ENCODE assay signal across 8 cellular contexts in the genomic region with DNA sequence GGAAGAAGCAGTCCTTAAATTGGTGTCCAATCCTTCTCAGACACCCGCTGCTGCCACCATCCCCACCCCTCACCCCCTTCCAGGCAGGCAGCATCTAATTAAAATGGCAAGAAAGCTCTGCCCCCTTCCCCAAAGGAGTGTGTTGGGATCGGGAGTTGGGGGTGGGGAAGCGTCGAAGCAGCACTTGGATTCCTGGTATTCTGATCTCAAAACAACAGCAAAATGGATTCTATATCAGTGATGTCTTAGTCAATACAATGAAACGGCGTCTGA. TPM values are rescaled to one million over a fixed set of nuclear protein-coding genes. Genes with fewer than 3 reads are reported as not detected.
DNase-seq lines count a peak whose midpoint lies in the region; ATAC-seq and TF ChIP-seq lines count a peak whose summit lies in the region.

No MANE protein-coding gene starts in this region.

- intact Hi-C loops in CD4-positive, alpha-beta T cell (cut with DNase I, micrococcal nuclease), result loop anchor here (5.0 to 10.0 kb wide), 4 partner anchors 109 to 274 kb away; no protein-coding TSS in a partner anchor

- peaks cover 53% of the 10 kb centered on the region for H3K4me1 Mint-ChIP-seq in CD4-positive, alpha-beta T cell (ENCODE audit: low read depth)

- H3K4me2 ChIP-seq in osteoblast (ENCODE audit: insufficient read depth, low read length), result peak overlapping the region; percentile 86

- no peaks in the 10 kb centered on the region for H3K27me3 Mint-ChIP-seq in CD4-positive, alpha-beta T cell

- H3K4me3 ChIP-seq in esophagus (ENCODE audit: low read depth in 1 of 2, low read length in 2 of 2) (peak overlapping the region; percentile 65), osteoblast (ENCODE audit: insufficient read depth, low read length) (peak overlapping the region; percentile 70)

- H3K27ac Mint-ChIP-seq in CD4-positive, alpha-beta T cell, result peak overlapping the region; percentile 92

- CTCF ChIA-PET in CD4-positive, alpha-beta T cell (lab: Charles Lee), result interaction anchor here (0.6 to 0.7 kb wide), 2 partner anchors 33 to 1072 kb away, joined by 3 read pairs; no protein-coding TSS in a partner anchor

- peak overlapping the region; percentile 15 for H2AFZ ChIP-seq in osteoblast (ENCODE audit: low read length)

- DNase-seq in CD4-positive, alpha-beta T cell, result peak in 2 of 10 experiments; percentile 4 to 50
- DNase-seq in NCI-H446 (lab: John Stamatoyannopoulos, UW) (peak; percentile 53 to 63), osteoblast (ENCODE audit: insufficient read length, low spot score, missing footprints) (no peak), NCI-H526 (lab: John Stamatoyannopoulos, UW) (no peak)
- no peak for DNase-seq in stimulated activated naive CD4-positive, alpha-beta T cell treated with Interleukin-2 at 50 U/mL for 16 hours (lab: John Stamatoyannopoulos, UW)

- no peaks in the 10 kb centered on the region for H3K9me3 ChIP-seq in CD4-positive, alpha-beta T cell (ENCODE audit: control insufficient read depth, low read length)
- H3K9me3 ChIP-seq in esophagus (ENCODE audit: control insufficient read depth in 2 of 2, insufficient read depth in 1 of 2, low read depth in 1 of 2, low read length in 1 of 2) (no peaks in the 10 kb centered on the region), osteoblast (ENCODE audit: low read depth, low read length) (no peaks in the 10 kb centered on the region)

- H3K4me1 ChIP-seq in esophagus (ENCODE audit: control insufficient read depth in 2 of 2, insufficient read depth in 2 of 2, low read length in 1 of 2) (no peaks in the 10 kb centered on the region), osteoblast (ENCODE audit: insufficient read depth, low read length) (peaks cover 21% of the 10 kb centered on the region)

- POLR2A ChIA-PET in CD4-positive, alpha-beta T cell (lab: Charles Lee), result interaction anchor here (0.8 to 5.1 kb wide), 7 partner anchors 12 to 589 kb away, joined by 3 to 43 read pairs (median 4); a partner anchor contains a TSS

- ATAC-seq in CD4-positive, alpha-beta T cell (ENCODE audit: poor library complexity), result no peak
- no peak for ATAC-seq in HG02885 (IDR thresholded peaks at IDR 0.05; ENCODE audit: poor library complexity, unreplicated experiment)
- no peak for ATAC-seq in activated CD4-positive, CD25-positive, alpha-beta regulatory T cell treated with anti-CD3 and anti-CD28 coated beads, Interleukin-2, amount 50 U/mL, for 24 hours

- no peaks in the 10 kb centered on the region for H3K79me2 ChIP-seq in osteoblast (ENCODE audit: insufficient read depth, low read length)

- H4K20me1 ChIP-seq in osteoblast (ENCODE audit: insufficient read depth, low read length), result no peaks in the 10 kb centered on the region

- H3K36me3 ChIP-seq in esophagus (ENCODE audit: control insufficient read depth in 2 of 2, insufficient read depth in 2 of 2, low read length in 1 of 2) (no peaks in the 10 kb centered on the region), osteoblast (ENCODE audit: insufficient read depth, low read length) (no peaks in the 10 kb centered on the region)

- 10% methylated on average over 6 of the region's 6 CpGs for WGBS in esophagus, 2 donors

- peak overlapping the region; percentile 97 for H3K4me3 Mint-ChIP-seq in CD4-positive, alpha-beta T cell

- no peaks in the 10 kb centered on the region for H3K9me3 Mint-ChIP-seq in CD4-positive, alpha-beta T cell

- TF ChIP-seq CTCF in CD4-positive, alpha-beta T cell (IDR thresholded peaks at IDR 0.05), result no peak
- TF ChIP-seq CTCF in osteoblast (IDR thresholded peaks at IDR 0.05; ENCODE audit: extremely low read depth, low read depth, low read length), result no peak

- H3K27ac ChIP-seq in CD4-positive, alpha-beta T cell (ENCODE audit: low read depth, low read length), result peak overlapping the region; percentile 71
- H3K27ac ChIP-seq in esophagus (ENCODE audit: low read depth in 2 of 2, low read length in 1 of 2) (peak overlapping the region in 1 of 2 donors; percentile 27), osteoblast (ENCODE audit: low read depth, low read length) (no peak overlapping the region)

- H3K36me3 Mint-ChIP-seq in CD4-positive, alpha-beta T cell (ENCODE audit: low read depth), result peaks cover 40% of the 10 kb centered on the region

- no peaks in the 10 kb centered on the region for H3K27me3 ChIP-seq in CD4-positive, alpha-beta T cell (ENCODE audit: control insufficient read depth, insufficient read depth, low read length)
- H3K27me3 ChIP-seq in esophagus (ENCODE audit: control insufficient read depth in 1 of 2, insufficient read depth in 2 of 2, low read length in 2 of 2) (no peaks in the 10 kb centered on the region), osteoblast (ENCODE audit: insufficient read depth, low read length) (peaks cover 90% of the 10 kb centered on the region)

RNA-seq across cellular contexts. Expression of a gene that starts 1.4 kb away (rescaled TPM):
- 10 to 100 TPM; 71.0 to 78.3 TPM for total RNA-seq in CD4-positive, alpha-beta T cell
- polyA plus RNA-seq in esophagus, result 1 to 10 TPM; 2.2 to 3.2 TPM
- total RNA-seq in osteoblast, result 7.6 and 8.8 TPM in 2 replicates

Comparison
In these comparisons a context has a peak if more than half of its experiments do, and no peak if none do; other contexts are left out.
1. DNase-seq: peak in NCI-H446 (2 of 2); none in osteoblast (single experiment), stimulated activated naive CD4-positive, alpha-beta T cell treated with Interleukin-2 at 50 U/mL for 16 hours (single experiment) and NCI-H526 (0 of 2).